Comparison of ENCODE assay signal across 8 cellular contexts in genomic region chr2:95992520-95993272, GRCh38. TPM values are rescaled to one million over a fixed set of nuclear protein-coding genes. Genes with fewer than 3 reads are reported as not detected.
DNase-seq lines count a peak whose midpoint lies in the region; ATAC-seq and TF ChIP-seq lines count a peak whose summit lies in the region.
"Not testable (repeated sequence)": the region's sequence is repeated elsewhere in the genome, so short reads cannot be mapped to it uniquely, and the experiment has no call there.

No MANE protein-coding gene starts in this region.

- in situ Hi-C loops in IMR-90 (cut with MboI; ENCODE audit: low sequenced_read_pairs); mammary epithelial cell (cut with MboI; ENCODE audit: low sequenced_read_pairs in 2 of 2): not testable (repeated sequence)

- not testable (repeated sequence) for H2BK120ac ChIP-seq in IMR-90 (ENCODE audit: low read depth, low read length)

- H4K91ac ChIP-seq in IMR-90 (ENCODE audit: insufficient read depth, low read depth, low read length) = peak overlapping the region; percentile 26; the same call in 1 of the 2 replicates

- H3K79me1 ChIP-seq in IMR-90 (ENCODE audit: low read depth in 1 of 2, low read length in 2 of 2) = not testable (repeated sequence)

- H3K23ac ChIP-seq in IMR-90 (ENCODE audit: low read depth, low read length) = peak overlapping the region; percentile 87; the same call in 1 of the 2 replicates

- H3K27ac ChIP-seq in IMR-90 (ENCODE audit: insufficient read depth, low read length) (peak overlapping the region; percentile 96), left ventricle myocardium inferior (replicated peaks) (peak overlapping the region; percentile 94), temporal lobe (ENCODE audit: low read depth, low read length) (peak overlapping the region; percentile 94)
- H3K27ac ChIP-seq in mammary epithelial cell (ENCODE audit: insufficient read depth, low read depth, low read length) = not testable (repeated sequence)

- H3K4me1 ChIP-seq in IMR-90 (ENCODE audit: control insufficient read depth, insufficient read depth, low read length); mammary epithelial cell (ENCODE audit: insufficient read depth, low read length); left ventricle myocardium inferior; neuron (ENCODE audit: insufficient read depth, low read length): not testable (repeated sequence)

- not testable (repeated sequence) for H2AK9ac ChIP-seq in IMR-90 (replicated peaks; ENCODE audit: low read depth, low read length, poor library complexity)

- CTCF ChIA-PET in IMR-90 (lab: Yijun Ruan, JAX) (interaction anchor here (0.6 to 1.3 kb wide), 6 partner anchors 9 to 555 kb away, joined by 3 to 5 read pairs (median 4); no protein-coding TSS in a partner anchor), mammary epithelial cell (lab: Charles Lee; ENCODE audit: low non-redundant PET) (interaction anchor here (0.6 to 1.1 kb wide), 7 partner anchors 17 to 343 kb away, joined by 3 to 7 read pairs (median 4); no protein-coding TSS in a partner anchor)

- ATAC-seq in GM21737 (IDR thresholded peaks at IDR 0.05; ENCODE audit: unreplicated experiment) (peak; percentile 50), IMR-90 (ENCODE audit: low read depth) (peak; percentile 73)
- peak; percentile 54 to 57 for ATAC-seq in activated CD4-positive, CD25-positive, alpha-beta regulatory T cell treated with anti-CD3 and anti-CD28 coated beads, Interleukin-2, amount 50 U/mL, for 24 hours

- H3K9me3 ChIP-seq in IMR-90 (ENCODE audit: control insufficient read depth, insufficient read depth, low read length); mammary epithelial cell (replicated peaks; ENCODE audit: insufficient read depth, low read length); left ventricle myocardium inferior (replicated peaks); neuron (ENCODE audit: low read length): not testable (repeated sequence)

- H2AK5ac ChIP-seq in IMR-90 (ENCODE audit: low read depth, low read length) = not testable (repeated sequence)

- peak overlapping the region; percentile 79; the same call in 1 of the 2 replicates for H3K18ac ChIP-seq in IMR-90 (ENCODE audit: low read depth, low read length)

- dilution Hi-C loops in IMR-90 (cut with HindIII; ENCODE audit: low sequenced_read_pairs, unreplicated experiment); mammary epithelial cell (cut with HindIII; ENCODE audit: low sequenced_read_pairs): not testable (repeated sequence)

- H3K36me3 ChIP-seq in IMR-90 (ENCODE audit: control insufficient read depth, insufficient read depth, low read length); mammary epithelial cell (ENCODE audit: insufficient read depth, low read length); left ventricle myocardium inferior; neuron (ENCODE audit: insufficient read depth, low read length): not testable (repeated sequence)

- peak overlapping the region; percentile 98 for H4K5ac ChIP-seq in IMR-90 (ENCODE audit: low read depth, low read length)

- H4K8ac ChIP-seq in IMR-90 (ENCODE audit: low read depth in 2 of 2, low read length in 2 of 2) = peak overlapping the region; percentile 30 to 73; a peak in 2 of 4 replicates

- H3K4me2 ChIP-seq in IMR-90 (ENCODE audit: low read depth, low read length) = peak overlapping the region; percentile 100
- peak overlapping the region; percentile 97 for H3K4me2 ChIP-seq in mammary epithelial cell (ENCODE audit: insufficient read depth, low read depth, low read length)

- H3K9ac ChIP-seq in IMR-90 (ENCODE audit: low read depth, low read length) (peak overlapping the region; percentile 76), mammary epithelial cell (ENCODE audit: insufficient read depth, low read length) (peak overlapping the region; percentile 13)

- H2BK20ac ChIP-seq in IMR-90 (ENCODE audit: low read depth, low read length) = not testable (repeated sequence)

- H2BK15ac ChIP-seq in IMR-90 (ENCODE audit: low read depth, low read length) = not testable (repeated sequence)

- DNase-seq in EH (ENCODE audit: low read depth) = peak; percentile 57
- DNase-seq in IMR-90 = peak; percentile 39
- DNase-seq in mammary epithelial cell = peak; percentile 47
- DNase-seq in left ventricle myocardium inferior = not testable (repeated sequence)

- peak overlapping the region; percentile 94 for H3K4ac ChIP-seq in IMR-90 (ENCODE audit: low read depth, low read length)

- POLR2A ChIA-PET in IMR-90 (lab: Charles Lee; ENCODE audit: unreplicated experiment) = not testable (repeated sequence)

- not testable (repeated sequence) for H3K79me2 ChIP-seq in mammary epithelial cell (ENCODE audit: insufficient read depth, low read length)

- peak overlapping the region; percentile 87 for H2AFZ ChIP-seq in IMR-90 (replicated peaks; ENCODE audit: low read length, poor library complexity)
- H2AFZ ChIP-seq in mammary epithelial cell (ENCODE audit: low read depth, low read length) = peak overlapping the region; percentile 96
- H2AFZ ChIP-seq in neuron (ENCODE audit: low read depth, low read length) = peak overlapping the region; percentile 99

- intact Hi-C loops in IMR-90 (cut with micrococcal nuclease) = loop anchor here (1.0 to 5.0 kb wide), 2 partner anchors 182 to 275 kb away; partner anchors contain the start of genes CIAO1 and TMEM127
- intact Hi-C loops in mammary epithelial cell (cut with micrococcal nuclease) = loop anchor here (1.0 to 2.0 kb wide), 3 partner anchors 124 to 516 kb away; partner anchors contain the start of gene ADRA2B
- intact Hi-C loops in left ventricle myocardium inferior (cut with micrococcal nuclease) = not testable (repeated sequence)

- not testable (repeated sequence) for BruUV-seq in IMR-90 (replicated peaks; lab: Mats Ljungman, UMichigan); mammary epithelial cell (replicated peaks; lab: Mats Ljungman, UMichigan)

- TF ChIP-seq POLR2A in IMR-90 (IDR thresholded peaks at IDR 0.05; ENCODE audit: low read depth, low read length) = not testable (repeated sequence)

- not testable (repeated sequence) for H3K9me1 ChIP-seq in IMR-90 (ENCODE audit: insufficient read depth, low read length)

- H3K56ac ChIP-seq in IMR-90 (ENCODE audit: extremely low read depth, insufficient read depth, low read length) = 0 out of 2 replicates have a peak overlapping the region, but pooled peaks have one; percentile 35

- H3K4me3 ChIP-seq in IMR-90 (ENCODE audit: insufficient read depth, low read depth, low read length) = peak overlapping the region; percentile 75
- H3K4me3 ChIP-seq in mammary epithelial cell (replicated peaks in 1 of 3; ENCODE audit: insufficient read depth in 1 of 3, low read depth in 2 of 3, low read length in 3 of 3) = peak overlapping the region; percentile 51 to 64 (median 56)
- H3K4me3 ChIP-seq in left ventricle myocardium inferior = peak overlapping the region; percentile 74
- H3K4me3 ChIP-seq in neuron (ENCODE audit: low read length) = peak overlapping the region; percentile 79

- H3K14ac ChIP-seq in IMR-90 (replicated peaks; ENCODE audit: low read depth, low read length) = peak overlapping the region; percentile 77

- WGBS in IMR-90 (ENCODE audit: extremely low coverage in 2 of 2, insufficient read length in 1 of 2), 2 experiments = no CpG with 5 or more reads among the region's 34 CpGs
- 10% methylated on average over 18 of the region's 34 CpGs for WGBS in mammary epithelial cell (ENCODE audit: low coverage, missing lambda C conversion rate)

- H2BK5ac ChIP-seq in IMR-90 (ENCODE audit: low read depth, low read length, poor library complexity, severe bottlenecking) = peak overlapping the region; percentile 88

- H3K27me3 ChIP-seq in IMR-90 (ENCODE audit: control insufficient read depth, insufficient read depth, low read length); mammary epithelial cell (ENCODE audit: insufficient read depth, low read length); left ventricle myocardium inferior (ENCODE audit: low read depth); neuron (ENCODE audit: insufficient read depth, low read length): not testable (repeated sequence)

- H4K20me1 ChIP-seq in IMR-90 (ENCODE audit: insufficient read depth, low read length); mammary epithelial cell (ENCODE audit: insufficient read depth, low read length): not testable (repeated sequence)

- peak; percentile 73 for TF ChIP-seq CTCF in IMR-90 (conservative IDR thresholded peaks at IDR 0.05; ENCODE audit: low read depth, low read length)
- TF ChIP-seq CTCF in mammary epithelial cell (conservative IDR thresholded peaks at IDR 0.05 in 1 of 2, IDR thresholded peaks at IDR 0.05 in 1 of 2; ENCODE audit: extremely low read depth in 1 of 2, insufficient read depth in 1 of 2, low read depth in 1 of 2, low read length in 2 of 2) = peak; percentile 65 to 67
- TF ChIP-seq CTCF in left ventricle myocardium inferior (IDR thresholded peaks at IDR 0.05; ENCODE audit: borderline replicate concordance) = peak; percentile 85

- peak; percentile 68 for TF ChIP-seq RAD21 in IMR-90 (IDR thresholded peaks at IDR 0.05; ENCODE audit: low read length)

TF ChIP-seq in IMR-90, 13 proteins besides CTCF, POLR2A, EP300 and RAD21:
- TF ChIP-seq SMC3 (IDR thresholded peaks at IDR 0.05; ENCODE audit: low read depth, low read length) = peak; percentile 60

RNA-seq across cellular contexts. Expression of gene ANKRD36C, which starts 1.1 kb away (rescaled TPM):
- total RNA-seq in IMR-90 (2012; rRNA removed) = 27.1 and 32.8 TPM in 2 replicates
- 1.5 and 2.2 TPM in 2 replicates for polyA plus RNA-seq in IMR-90 (2012; rRNA removed)
- polyA plus RNA-seq in IMR-90 (2012; cell fraction: cytosol; rRNA removed) = 0.19 and 0.25 TPM in 2 replicates
- polyA plus RNA-seq in IMR-90 (2012; cell fraction: nucleus; rRNA removed; ENCODE audit: low replicate concordance) = 1.2 and 7.6 TPM in 2 replicates
- 10 to 100 TPM; 37.0 to 45.0 TPM for total RNA-seq in mammary epithelial cell
- 2.2 TPM for polyA plus RNA-seq in mammary epithelial cell
- polyA minus RNA-seq in mammary epithelial cell = 12.3 TPM
- 6.8 TPM for total RNA-seq in left ventricle myocardium inferior
- 169 TPM for total RNA-seq in temporal lobe

RNA-seq across cellular contexts. Expression of gene GPAT2, which starts 42.0 kb away (rescaled TPM):
- 0.28 and 0.36 TPM in 2 replicates for total RNA-seq in IMR-90 (2012; rRNA removed)
- 0.53 and 0.57 TPM in 2 replicates for polyA plus RNA-seq in IMR-90 (2012; rRNA removed)
- polyA plus RNA-seq in IMR-90 (2012; cell fraction: cytosol; rRNA removed) = 0.36 TPM in 2 replicates
- 0.88 and 2.4 TPM in 2 replicates for polyA plus RNA-seq in IMR-90 (2012; cell fraction: nucleus; rRNA removed; ENCODE audit: low replicate concordance)
- total RNA-seq in mammary epithelial cell = 10 to 100 TPM in 1 of 2 donors, 1 to 10 TPM in 1; 2.7 to 13.0 TPM
- not detected for polyA plus RNA-seq in mammary epithelial cell
- polyA minus RNA-seq in mammary epithelial cell = not detected
- 5.3 TPM for total RNA-seq in left ventricle myocardium inferior
- 0.49 TPM for total RNA-seq in temporal lobe
